Comparison of ENCODE assay signal across 28 cellular contexts in genomic region chr2:5868891-5869400, GRCh38.
"Had no signal": no experiment of that assay in that cellular context is flagged by ENCODE, and none has a peak within 500 bp of the region (broad histone marks: within the 10 kb centered on the region; RNA-seq: fewer than 3 reads in every experiment).

No MANE protein-coding gene starts in this region.

- H3K4me3 ChIP-seq: adrenal gland, body of pancreas, esophagus muscularis mucosa, gastrocnemius medialis had no signal

- H3K27me3 ChIP-seq: adrenal gland, body of pancreas, esophagus muscularis mucosa, foreskin keratinocyte, gastrocnemius medialis had no signal

- DNase-seq: activated B cell treated with CpG ODN at 0.5 μM for 24 hours; activated CD4-positive, alpha-beta memory T cell treated with anti-CD3 and anti-CD28 coated beads for 36 hours; activated CD4-positive, alpha-beta T cell treated with anti-CD3 and anti-CD28 coated beads, Interleukin-2, amount 10 ng/mL, durations not matched to agents 24 days and 14 days; activated CD8-positive, alpha-beta memory T cell treated with anti-CD3 and anti-CD28 coated beads, Interleukin-2, amount 50 U/mL, for 48 hours; activated gamma-delta T cell; activated naive CD4-positive, alpha-beta T cell; activated naive CD4-positive, alpha-beta T cell treated with anti-CD3 and anti-CD28 coated beads, Interleukin-2, amount 50 U/mL, for 16 hours; activated T-cell treated with anti-CD3 and anti-CD28 coated beads for 4 hours; activated T-cell treated with anti-CD3 and anti-CD28 coated beads, Interleukin-2, amount 50 U/mL, for 24 hours; activated T-cell treated with anti-CD3 and anti-CD28 coated beads, Interleukin-2, amount 50 U/mL, for 72 hours; adrenal gland; amygdala; aorta; body of pancreas; caudate nucleus; cortex of kidney; dermis blood vessel endothelial cell; effector CD4-positive, alpha-beta T cell; effector memory CD8-positive, alpha-beta T cell; erythroblast; foreskin keratinocyte; gastrocnemius medialis; T-helper 1 cell; T-helper 17 cell; T1000; WERI-Rb-1 had no signal

- H3K4me1 ChIP-seq: adrenal gland, body of pancreas, esophagus muscularis mucosa, foreskin keratinocyte, gastrocnemius medialis had no signal

- H3K27ac ChIP-seq: adrenal gland, body of pancreas, esophagus muscularis mucosa, foreskin keratinocyte, gastrocnemius medialis, WERI-Rb-1 had no signal

- H3K9me3 ChIP-seq: adrenal gland, body of pancreas, esophagus muscularis mucosa, gastrocnemius medialis had no signal

- H3K36me3 ChIP-seq: adrenal gland, esophagus muscularis mucosa, gastrocnemius medialis, WERI-Rb-1 had no signal

- ATAC-seq: activated CD4-positive, CD25-positive, alpha-beta regulatory T cell treated with anti-CD3 and anti-CD28 coated beads, Interleukin-2, amount 50 U/mL, for 24 hours; activated T-cell treated with anti-CD3 and anti-CD28 coated beads, Interleukin-2, amount 50 U/mL, for 72 hours; body of pancreas; effector memory CD8-positive, alpha-beta T cell; foreskin keratinocyte; gastrocnemius medialis; T-helper 17 cell had no signal
